ENCODE assay signal across 10 cellular contexts in genomic region chr2:223537669-223538601, GRCh38.
A peak's percentile ranks its signal among the peaks of the same experiment; 100 is the strongest.
DNase-seq lines count a peak whose midpoint lies in the region; ATAC-seq and TF ChIP-seq lines count a peak whose summit lies in the region.
"Had no signal": no experiment of that assay in that cellular context is flagged by ENCODE, and none has a peak within 500 bp of the region (broad histone marks: within the 10 kb centered on the region; RNA-seq: fewer than 3 reads in every experiment).

No MANE protein-coding gene starts in this region.

- no peaks in the 10 kb centered on the region for H3K27me3 ChIP-seq in cardiac muscle cell
- H3K27me3 ChIP-seq in heart right ventricle: no peaks in the 10 kb centered on the region
- H3K27me3 ChIP-seq in thymus (ENCODE audit: control insufficient read depth, insufficient read depth): no peaks in the 10 kb centered on the region

- no peaks in the 10 kb centered on the region for H3K36me3 Mint-ChIP-seq in endothelial cell (ENCODE audit: low read depth, unreplicated experiment)
- H3K36me3 Mint-ChIP-seq: T-cell had no signal

- H3K27me3 Mint-ChIP-seq in endothelial cell (ENCODE audit: unreplicated experiment): peaks cover 2% of the 10 kb centered on the region

- no peaks in the 10 kb centered on the region for H3K9me3 Mint-ChIP-seq in endothelial cell (ENCODE audit: unreplicated experiment)
- H3K9me3 Mint-ChIP-seq: T-cell had no signal

- no peak overlapping the region for H3K4me3 Mint-ChIP-seq in endothelial cell (ENCODE audit: unreplicated experiment)
- H3K4me3 Mint-ChIP-seq: T-cell had no signal

- H3K9me3 ChIP-seq in cardiac muscle cell (ENCODE audit: low read depth) (no peaks in the 10 kb centered on the region), heart right ventricle (no peaks in the 10 kb centered on the region), thymus (ENCODE audit: control insufficient read depth) (no peaks in the 10 kb centered on the region)

- DNase-seq in cardiac muscle cell (ENCODE audit: low read depth in 1 of 2, low spot score in 1 of 2) (peak; percentile 23 to 52), heart right ventricle (no peak), OCI-M1 (lab: John Stamatoyannopoulos, UW) (peak; percentile 3), foreskin melanocyte (peak; percentile 41), endothelial cell (ENCODE audit: low spot score) (no peak)
- DNase-seq in activated CD4-positive, CD25-positive, alpha-beta regulatory T cell treated with anti-CD3 and anti-CD28 coated beads, Interleukin-2, amount 50 U/mL, for 72 hours: no peak
- DNase-seq in effector CD4-positive, alpha-beta T cell: no peak
- DNase-seq: occipital lobe, T-cell had no signal

- H3K27ac ChIP-seq in cardiac muscle cell (peak overlapping the region; percentile 84), heart right ventricle (peak overlapping the region in 3 of 10 donors; percentile 49 to 68 (median 59)), thymus (ENCODE audit: low read depth) (peak overlapping the region; percentile 18)

- H3K36me3 ChIP-seq in cardiac muscle cell (no peaks in the 10 kb centered on the region), heart right ventricle (no peaks in the 10 kb centered on the region), thymus (ENCODE audit: control insufficient read depth, insufficient read depth) (no peaks in the 10 kb centered on the region)

- H3K4me1 ChIP-seq in cardiac muscle cell (ENCODE audit: low read depth) (peaks cover 36% of the 10 kb centered on the region), heart right ventricle (peaks cover 0 to 39% (median 24%) of the 10 kb centered on the region in 9 donors), thymus (ENCODE audit: control insufficient read depth, insufficient read depth, low read length) (no peaks in the 10 kb centered on the region)

- H3K4me1 Mint-ChIP-seq in endothelial cell (ENCODE audit: unreplicated experiment): peaks cover 3% of the 10 kb centered on the region
- H3K4me1 Mint-ChIP-seq: T-cell had no signal

- no peak overlapping the region for H3K27ac Mint-ChIP-seq in endothelial cell (ENCODE audit: unreplicated experiment)
- H3K27ac Mint-ChIP-seq: T-cell had no signal

- TF ChIP-seq CTCF in cardiac muscle cell (IDR thresholded peaks at IDR 0.05; ENCODE audit: low read depth, low read length): no peak
- TF ChIP-seq CTCF in heart right ventricle (IDR thresholded peaks at IDR 0.05): no peak
- TF ChIP-seq CTCF in endothelial cell (IDR thresholded peaks at IDR 0.05; ENCODE audit: unreplicated experiment): no peak

- no peak overlapping the region for H3K4me3 ChIP-seq in cardiac muscle cell
- H3K4me3 ChIP-seq in heart right ventricle: no peak overlapping the region
- H3K4me3 ChIP-seq in thymus (ENCODE audit: low read length): no peak overlapping the region

- ATAC-seq in heart right ventricle: no peak
- ATAC-seq: T-cell had no signal

- WGBS in heart right ventricle, 2 donors: 37 to 40% methylated on average over 5 of the region's 5 CpGs
- WGBS in thymus: 60% methylated on average over 5 of the region's 5 CpGs

- intact Hi-C loops in heart right ventricle (cut with DNase I): no loop called here

Comparison
In these comparisons a context has a peak if more than half of its experiments do, and no peak if none do; other contexts are left out.
1. DNase-seq: peak in cardiac muscle cell (2 of 2), OCI-M1 (single experiment) and foreskin melanocyte (single experiment); none in heart right ventricle (0 of 2), activated CD4-positive, CD25-positive, alpha-beta regulatory T cell treated with anti-CD3 and anti-CD28 coated beads, Interleukin-2, amount 50 U/mL, for 72 hours (single experiment), effector CD4-positive, alpha-beta T cell (single experiment) and endothelial cell (single experiment).